ENCODE assay signal across 8 cellular contexts in genomic region chr18:6885992-6886823, GRCh38.
DNase-seq lines count a peak whose midpoint lies in the region; ATAC-seq, FAIRE-seq and TF ChIP-seq lines count a peak whose summit lies in the region.

No MANE protein-coding gene starts in this region.

- H3K9me3 ChIP-seq in K562 (replicated peaks; ENCODE audit: control insufficient read depth, insufficient read depth, low read depth, low read length): no peaks in the 10 kb centered on the region
- H3K9me3 ChIP-seq in CD8-positive, alpha-beta memory T cell (ENCODE audit: low read length): no peaks in the 10 kb centered on the region

- no peaks in the 10 kb centered on the region for H3K9me1 ChIP-seq in K562 (ENCODE audit: control insufficient read depth, insufficient read depth, low read length)

- no peak for DNase-seq in BJ (ENCODE audit: low read depth)
- DNase-seq in H4 (ENCODE audit: low spot score): peak; percentile 50
- peak; percentile 59 for DNase-seq in NCI-H345 (lab: John Stamatoyannopoulos, UW)
- DNase-seq in K562 (ENCODE audit: extremely low read depth in 1 of 4, low spot score in 3 of 4): peak; percentile 57 to 80 (median 66)
- DNase-seq in iPS DF 4.7 (ENCODE audit: extremely low read depth, low spot score): peak; percentile 62
- peak; percentile 27 for DNase-seq in stimulated activated CD8-positive, alpha-beta memory T cell treated with anti-CD3 and anti-CD28 coated beads, Interleukin-4, amount 100 ng/mL, for 48 hours
- no peak for DNase-seq in CD8-positive, alpha-beta memory T cell

- no peak overlapping the region for H3K4me3 ChIP-seq in BJ (ENCODE audit: low read depth, low read length)
- H3K4me3 ChIP-seq in K562: no peak overlapping the region
- H3K4me3 ChIP-seq in CD8-positive, alpha-beta memory T cell (ENCODE audit: low read length): no peak overlapping the region

- 0% methylated on average over 4 of the region's 4 CpGs for WGBS in K562 (ENCODE audit: insufficient coverage, low coverage, missing lambda C conversion rate)

- no peak overlapping the region for H3K27ac ChIP-seq in K562 (ENCODE audit: extremely low read depth, low read depth, low read length)
- no peak overlapping the region for H3K27ac ChIP-seq in CD8-positive, alpha-beta memory T cell (ENCODE audit: low read depth, low read length)

- H4K20me1 ChIP-seq in K562 (replicated peaks; ENCODE audit: control insufficient read depth, insufficient read depth, low read length): no peaks in the 10 kb centered on the region

- H3K4me1 Mint-ChIP-seq in CD8-positive, alpha-beta memory T cell: no peaks in the 10 kb centered on the region

- TF ChIP-seq EP300 in K562 (IDR thresholded peaks at IDR 0.05; ENCODE audit: low read length): no peak

- intact Hi-C loops in K562 (cut with micrococcal nuclease): loop anchor here (1.0 to 5.0 kb wide), 6 partner anchors 159 to 1019 kb away; partner anchors contain the start of gene ARHGAP28

- H3K27ac Mint-ChIP-seq in CD8-positive, alpha-beta memory T cell: no peak overlapping the region

- peaks cover 0 to 11% (median 5%) of the 10 kb centered on the region in 5 donors for H3K9me3 Mint-ChIP-seq in CD8-positive, alpha-beta memory T cell

- peak; percentile 94 to 95 for TF ChIP-seq RAD21 in K562 (CRISPR knock-in tag; conservative IDR thresholded peaks at IDR 0.05 in 1 of 2, IDR thresholded peaks at IDR 0.05 in 1 of 2)

- H3K27me3 ChIP-seq in BJ (ENCODE audit: control insufficient read depth, insufficient read depth, low read length): no peaks in the 10 kb centered on the region
- no peaks in the 10 kb centered on the region for H3K27me3 ChIP-seq in K562 (ENCODE audit: control insufficient read depth in 2 of 2, insufficient read depth in 2 of 2, low read length in 2 of 2)
- no peaks in the 10 kb centered on the region for H3K27me3 ChIP-seq in CD8-positive, alpha-beta memory T cell (ENCODE audit: insufficient read depth, low read length, poor library complexity, severe bottlenecking)

- peak; percentile 90 for FAIRE-seq in K562 (lab: Jason Lieb, UNC)

- no peak overlapping the region for H3K4me3 Mint-ChIP-seq in CD8-positive, alpha-beta memory T cell

- H2AFZ ChIP-seq in K562 (ENCODE audit: low read depth, low read length): no peak overlapping the region

- H3K9ac ChIP-seq in K562 (ENCODE audit: insufficient read depth in 1 of 2, low read depth in 2 of 2, low read length in 2 of 2): no peak overlapping the region

- no peaks in the 10 kb centered on the region for H3K27me3 Mint-ChIP-seq in CD8-positive, alpha-beta memory T cell

- in situ Hi-C loops in K562 (cut with MboI): loop anchor here (10.0 to 25.0 kb wide), 3 partner anchors 351 to 1824 kb away; no protein-coding TSS in a partner anchor

- CTCF ChIA-PET in BJ (lab: Yijun Ruan, JAX) (interaction anchor here (0.5 to 6.5 kb wide), 29 partner anchors 13 to 1011 kb away, joined by 3 to 146 read pairs (median 3); partner anchors contain the start of gene ARHGAP28), K562 (lab: Yijun Ruan, JAX; ENCODE audit: low intra/inter-chr PET ratio) (interaction anchor here (0.6 to 2.5 kb wide), 4 partner anchors 108 to 1813 kb away, joined by 3 to 41 read pairs (median 4); no protein-coding TSS in a partner anchor)
- CTCF ChIA-PET in CD8-positive, alpha-beta memory T cell (lab: Charles Lee): no interaction called here

- H3K36me3 ChIP-seq in BJ (ENCODE audit: control insufficient read depth, insufficient read depth, low read length) (no peaks in the 10 kb centered on the region; the same call in 1 of the 2 replicates), K562 (ENCODE audit: control insufficient read depth, insufficient read depth, low read length) (no peaks in the 10 kb centered on the region)
- no peaks in the 10 kb centered on the region for H3K36me3 ChIP-seq in CD8-positive, alpha-beta memory T cell (ENCODE audit: insufficient read depth, low read length)

- H3K79me2 ChIP-seq in K562 (ENCODE audit: control insufficient read depth, insufficient read depth, low read length): no peaks in the 10 kb centered on the region

- no peaks in the 10 kb centered on the region for H3K36me3 Mint-ChIP-seq in CD8-positive, alpha-beta memory T cell

- peaks cover 0 to 4% of the 10 kb centered on the region in 2 experiments; a peak in 1 of 5 replicates for H3K4me1 ChIP-seq in K562 (replicated peaks in 1 of 2; ENCODE audit: control insufficient read depth in 2 of 2, insufficient read depth in 2 of 2, low read length in 2 of 2)
- H3K4me1 ChIP-seq in CD8-positive, alpha-beta memory T cell (ENCODE audit: insufficient read depth, low read length): no peaks in the 10 kb centered on the region

- no peak for TF ChIP-seq POLR2A in K562 (conservative IDR thresholded peaks at IDR 0.05)

- TF ChIP-seq CTCF in BJ (IDR thresholded peaks at IDR 0.05; ENCODE audit: insufficient read depth, low read depth, low read length) (peak; percentile 65), K562 (IDR thresholded peaks at IDR 0.05 in 2 of 3, conservative IDR thresholded peaks at IDR 0.05 in 1 of 3; ENCODE audit: insufficient read depth in 2 of 3, low read depth in 1 of 3, low read length in 3 of 3) (peak; percentile 70 to 89 (median 80))

- POLR2A ChIA-PET in BJ (lab: Charles Lee) (no interaction called here), K562 (lab: Yijun Ruan, JAX) (no interaction called here)
- POLR2A ChIA-PET in CD8-positive, alpha-beta memory T cell (lab: Charles Lee): no interaction called here

- ATAC-seq in K562: peak; percentile 90
- ATAC-seq in GM21723 (IDR thresholded peaks at IDR 0.05; ENCODE audit: unreplicated experiment): no peak

- H3K4me2 ChIP-seq in K562 (ENCODE audit: insufficient read depth, low read length): no peak overlapping the region

- no TSS peak for BruUV-seq in K562 (replicated peaks; lab: Mats Ljungman, UMichigan)

TF ChIP-seq in K562, 482 proteins besides CTCF, POLR2A, EP300 and RAD21 (continues in another document):
- TF ChIP-seq RBM14 (IDR thresholded peaks at IDR 0.05; ENCODE audit: borderline replicate concordance, insufficient read depth, low read depth, low read length) (no peak), NFE2L1 (tag; IDR thresholded peaks at IDR 0.05; ENCODE audit: borderline replicate concordance, low read depth) (no peak), TFAP4 (CRISPR knock-in tag; IDR thresholded peaks at IDR 0.05; ENCODE audit: borderline replicate concordance) (peak; percentile 18; the same call in 1 of the 2 replicates), ZNF79 (CRISPR knock-in tag; IDR thresholded peaks at IDR 0.05; ENCODE audit: low read depth) (no peak), TAF7 (tag; IDR thresholded peaks at IDR 0.05) (no peak), BRF1 (IDR thresholded peaks at IDR 0.05; ENCODE audit: borderline replicate concordance, extremely low read depth, insufficient read length) (no peak), SMC3 (conservative IDR thresholded peaks at IDR 0.05; ENCODE audit: insufficient read depth, low read depth, low read length) (peak; percentile 81), HSF4 (CRISPR knock-in tag; IDR thresholded peaks at IDR 0.05; ENCODE audit: borderline replicate concordance) (no peak), MYBL2 (IDR thresholded peaks at IDR 0.05; ENCODE audit: low read depth) (no peak), MYBL2 (CRISPR knock-in tag; IDR thresholded peaks at IDR 0.05; ENCODE audit: borderline replicate concordance) (no peak), DACH1 (IDR thresholded peaks at IDR 0.05; ENCODE audit: partially characterized antibody) (peak; percentile 68), ZBTB12 (CRISPR knock-in tag; IDR thresholded peaks at IDR 0.05) (no peak), ZNF586 (CRISPR knock-in tag; conservative IDR thresholded peaks at IDR 0.05) (no peak), ZNF282 (CRISPR knock-in tag; IDR thresholded peaks at IDR 0.05) (no peak), JUND (IDR thresholded peaks at IDR 0.05; ENCODE audit: borderline replicate concordance, low read depth, low read length) (0 out of 2 replicates have a peak, but pooled peaks have one; percentile 22), JUND (tag; IDR thresholded peaks at IDR 0.05; ENCODE audit: borderline replicate concordance, low read depth, low read length) (no peak), MED1 (CRISPR knock-in tag; IDR thresholded peaks at IDR 0.05; ENCODE audit: borderline replicate concordance) (no peak), ELF1 (tag; IDR thresholded peaks at IDR 0.05) (no peak), ZNF316 (IDR thresholded peaks at IDR 0.05) (no peak), SMARCC2 (IDR thresholded peaks at IDR 0.05; ENCODE audit: low read depth) (no peak), CC2D1A (IDR thresholded peaks at IDR 0.05) (peak; percentile 15; the same call in 1 of the 2 replicates), DEAF1 (CRISPR knock-in tag; IDR thresholded peaks at IDR 0.05) (peak; percentile 93)

Comparison
In these comparisons a context has a peak if more than half of its experiments do, and no peak if none do; other contexts are left out.
1. DNase-seq: peak in H4 (single experiment), NCI-H345 (single experiment), K562 (4 of 4), iPS DF 4.7 (single experiment) and stimulated activated CD8-positive, alpha-beta memory T cell treated with anti-CD3 and anti-CD28 coated beads, Interleukin-4, amount 100 ng/mL, for 48 hours (single experiment); none in BJ (single experiment) and CD8-positive, alpha-beta memory T cell (0 of 5).